ENCODE assay signal across 12 cellular contexts in genomic region chr5:132641241-132641723, GRCh38. TPM values are rescaled to one million over a fixed set of nuclear protein-coding genes. Genes with fewer than 3 reads are reported as not detected.
DNase-seq lines count a peak whose midpoint lies in the region; ATAC-seq lines count a peak whose summit lies in the region.
"Had no signal": no experiment of that assay in that cellular context is flagged by ENCODE, and none has a peak within 500 bp of the region (broad histone marks: within the 10 kb centered on the region; RNA-seq: fewer than 3 reads in every experiment).

No MANE protein-coding gene starts in this region.

- H3K36me3 Mint-ChIP-seq in activated CD4-positive, alpha-beta memory T cell treated with anti-CD3 and anti-CD28 coated beads for 36 hours: peaks cover 58% of the 10 kb centered on the region

- CTCF ChIA-PET in activated CD4-positive, alpha-beta memory T cell treated with anti-CD3 and anti-CD28 coated beads for 36 hours (lab: Charles Lee): interaction anchor here (0.8 to 1.7 kb wide), 9 partner anchors 17 to 255 kb away, joined by 3 to 11 read pairs (median 5); partner anchors contain the start of gene IL13

- no peak overlapping the region for H3K27ac ChIP-seq in neuronal stem cell (replicated peaks; ENCODE audit: low read length)
- H3K27ac ChIP-seq: stomach had no signal

- POLR2A ChIA-PET in activated CD4-positive, alpha-beta memory T cell treated with anti-CD3 and anti-CD28 coated beads for 36 hours (lab: Charles Lee): interaction anchor here (0.8 to 3.8 kb wide), 12 partner anchors 16 to 153 kb away, joined by 3 to 17 read pairs (median 4); partner anchors contain the start of genes CCNI2, IL13, IL4 and KIF3A

- no peaks in the 10 kb centered on the region for H3K9me3 Mint-ChIP-seq in activated CD4-positive, alpha-beta memory T cell treated with anti-CD3 and anti-CD28 coated beads for 36 hours

- WGBS in neuronal stem cell (ENCODE audit: extremely low coverage in 2 of 2, insufficient read length in 2 of 2, insufficient replicate concordance in 1 of 2), 2 donors: no CpG with 5 or more reads among the region's 3 CpGs

- intact Hi-C loops in activated CD4-positive, alpha-beta memory T cell treated with anti-CD3 and anti-CD28 coated beads for 36 hours (cut with micrococcal nuclease): loop anchor here (1.0 to 5.0 kb wide), 9 partner anchors 18 to 539 kb away; no protein-coding TSS in a partner anchor

- DNase-seq in stimulated activated CD4-positive, alpha-beta T cell treated with anti-CD3 and anti-CD28 coated beads, Interleukin-15, amount 100 ng/mL, for 24 hours: peak; percentile 66
- no peak for DNase-seq in stimulated activated CD4-positive, alpha-beta T cell treated with anti-CD3 and anti-CD28 coated beads, Interleukin-12 subunit alpha, Interleukin-12 subunit beta, amount 100 ng/mL, for 4 hours
- DNase-seq in activated CD4-positive, alpha-beta memory T cell treated with anti-CD3 and anti-CD28 coated beads for 36 hours: peak; percentile 78
- peak; percentile 48 for DNase-seq in stimulated activated naive CD8-positive, alpha-beta T cell treated with anti-CD3 and anti-CD28 coated beads, Interleukin-15, Interleukin-2, amounts not matched to agents 100 U/mL and 50 U/mL, for 24 hours
- DNase-seq in neuronal stem cell (ENCODE audit: low spot score): no peak
- DNase-seq: amniotic stem cell, DMS79 treated with DMSO at 0.1 percent for 48 hours, mammary epithelial cell, stomach had no signal

- no peak overlapping the region for H3K4me2 ChIP-seq in neuronal stem cell (ENCODE audit: insufficient read depth, low read length, poor library complexity, severe bottlenecking)

- H3K27me3 ChIP-seq in neuronal stem cell (ENCODE audit: control insufficient read depth in 3 of 3, insufficient read depth in 3 of 3, low read depth in 1 of 3, low read length in 3 of 3): no peaks in the 10 kb centered on the region
- H3K27me3 ChIP-seq: stomach had no signal

- no peaks in the 10 kb centered on the region for H3K27me3 Mint-ChIP-seq in activated CD4-positive, alpha-beta memory T cell treated with anti-CD3 and anti-CD28 coated beads for 36 hours

- H4K8ac ChIP-seq in neuronal stem cell (ENCODE audit: low read depth, low read length): no peak overlapping the region

- no peak overlapping the region for H3K4ac ChIP-seq in neuronal stem cell (ENCODE audit: low read length)

- no peak overlapping the region for H4K91ac ChIP-seq in neuronal stem cell (ENCODE audit: low read depth, low read length, poor library complexity)

- H3K23ac ChIP-seq in neuronal stem cell (ENCODE audit: low read depth, low read length, poor library complexity): no peak overlapping the region

- H3K18ac ChIP-seq in neuronal stem cell (ENCODE audit: low read length): no peak overlapping the region

- no peak overlapping the region for H2BK12ac ChIP-seq in neuronal stem cell (ENCODE audit: low read length)

- no peak overlapping the region for H3K14ac ChIP-seq in neuronal stem cell (ENCODE audit: low read length)

- H2BK120ac ChIP-seq in neuronal stem cell (ENCODE audit: low read depth, low read length): no peak overlapping the region

- H2BK15ac ChIP-seq in neuronal stem cell (ENCODE audit: low read length): no peak overlapping the region

- no peaks in the 10 kb centered on the region for H3K9me3 ChIP-seq in neuronal stem cell (replicated peaks in 1 of 2; ENCODE audit: control insufficient read depth in 2 of 2, insufficient read depth in 1 of 2, low read depth in 1 of 2, low read length in 2 of 2)
- H3K9me3 ChIP-seq: stomach had no signal

- no peaks in the 10 kb centered on the region for H3K4me1 ChIP-seq in neuronal stem cell (ENCODE audit: control insufficient read depth in 2 of 2, insufficient read depth in 1 of 2, low read depth in 1 of 2, low read length in 2 of 2)

- H2AK5ac ChIP-seq in neuronal stem cell (ENCODE audit: low read depth, low read length): no peak overlapping the region

- ATAC-seq in HG02610 (IDR thresholded peaks at IDR 0.05; ENCODE audit: unreplicated experiment) (peak; percentile 52), HG03521 (IDR thresholded peaks at IDR 0.05; ENCODE audit: unreplicated experiment) (no peak), GM19328 (IDR thresholded peaks at IDR 0.05; ENCODE audit: unreplicated experiment) (no peak)
- peak; percentile 79 for ATAC-seq in stimulated activated naive CD8-positive, alpha-beta T cell treated with anti-CD3 and anti-CD28 coated beads, Interleukin-15, Interleukin-2, amounts not matched to agents 100 U/mL and 50 U/mL, for 24 hours

- no peak overlapping the region for H3K4me3 Mint-ChIP-seq in activated CD4-positive, alpha-beta memory T cell treated with anti-CD3 and anti-CD28 coated beads for 36 hours

- H2BK5ac ChIP-seq in neuronal stem cell (ENCODE audit: low read length): no peak overlapping the region

- H3K27ac Mint-ChIP-seq in activated CD4-positive, alpha-beta memory T cell treated with anti-CD3 and anti-CD28 coated beads for 36 hours: no peak overlapping the region

- H2AFZ ChIP-seq in neuronal stem cell (ENCODE audit: low read length): no peak overlapping the region

- no peaks in the 10 kb centered on the region for H3K79me1 ChIP-seq in neuronal stem cell (ENCODE audit: low read depth, low read length)

- no peak overlapping the region for H3K4me3 ChIP-seq in neuronal stem cell (ENCODE audit: low read length in 2 of 2)
- H3K4me3 ChIP-seq: stomach had no signal

- peaks cover 22 to 23% of the 10 kb centered on the region in 2 donors for H3K36me3 ChIP-seq in neuronal stem cell (replicated peaks in 1 of 2; ENCODE audit: control insufficient read depth in 2 of 2, insufficient read depth in 2 of 2, low read length in 2 of 2)

- H3K4me1 Mint-ChIP-seq in activated CD4-positive, alpha-beta memory T cell treated with anti-CD3 and anti-CD28 coated beads for 36 hours (ENCODE audit: low read depth): peaks cover 60% of the 10 kb centered on the region

- no peak overlapping the region for H3K9ac ChIP-seq in neuronal stem cell (ENCODE audit: low read depth, low read length, poor library complexity)

RNA-seq across cellular contexts. Expression of gene IL13, which starts 16.7 kb away (rescaled TPM):
- 10 to 100 TPM; 13.0 to 14.9 TPM for total RNA-seq in activated CD4-positive, alpha-beta memory T cell treated with anti-CD3 and anti-CD28 coated beads for 36 hours
- not detected for polyA plus RNA-seq in neuronal stem cell (2013, experiment 1 of 2)
- polyA plus RNA-seq in neuronal stem cell (2013, experiment 2 of 2): not detected
- total RNA-seq: mammary epithelial cell had no signal
- polyA plus RNA-seq: mammary epithelial cell, stomach had no signal

RNA-seq across cellular contexts. Expression of gene IL4, which starts 32.5 kb away (rescaled TPM):
- total RNA-seq in activated CD4-positive, alpha-beta memory T cell treated with anti-CD3 and anti-CD28 coated beads for 36 hours: 1 to 10 TPM; 6.4 to 6.8 TPM
- not detected for polyA plus RNA-seq in neuronal stem cell (2013, experiment 1 of 2)
- polyA plus RNA-seq in neuronal stem cell (2013, experiment 2 of 2): not detected
- total RNA-seq: mammary epithelial cell, stomach had no signal
- polyA plus RNA-seq: mammary epithelial cell, stomach had no signal

Comparison
In these comparisons a context has a peak if more than half of its experiments do, and no peak if none do; other contexts are left out.
1. DNase-seq: peak in stimulated activated CD4-positive, alpha-beta T cell treated with anti-CD3 and anti-CD28 coated beads, Interleukin-15, amount 100 ng/mL, for 24 hours (single experiment), activated CD4-positive, alpha-beta memory T cell treated with anti-CD3 and anti-CD28 coated beads for 36 hours (single experiment) and stimulated activated naive CD8-positive, alpha-beta T cell treated with anti-CD3 and anti-CD28 coated beads, Interleukin-15, Interleukin-2, amounts not matched to agents 100 U/mL and 50 U/mL, for 24 hours (single experiment); none in stimulated activated CD4-positive, alpha-beta T cell treated with anti-CD3 and anti-CD28 coated beads, Interleukin-12 subunit alpha, Interleukin-12 subunit beta, amount 100 ng/mL, for 4 hours (single experiment) and neuronal stem cell (single experiment).
2. ATAC-seq: peak in HG02610 (single experiment) and stimulated activated naive CD8-positive, alpha-beta T cell treated with anti-CD3 and anti-CD28 coated beads, Interleukin-15, Interleukin-2, amounts not matched to agents 100 U/mL and 50 U/mL, for 24 hours (single experiment); none in HG03521 (single experiment) and GM19328 (single experiment).